Comparison of ENCODE assay signal across 2 cellular contexts in genomic region chr9:68702493-68702892, GRCh38.
TF ChIP-seq lines count a peak whose summit lies in the region.

No MANE protein-coding gene starts in this region.

TF ChIP-seq in IMR-90, 13 proteins besides CTCF, POLR2A, EP300 and RAD21:
- TF ChIP-seq MAZ (IDR thresholded peaks at IDR 0.05; ENCODE audit: borderline replicate concordance, low read depth, low read length) (no peak), RCOR1 (IDR thresholded peaks at IDR 0.05; ENCODE audit: insufficient replicate concordance, low read length) (no peak), ELK1 (IDR thresholded peaks at IDR 0.05; ENCODE audit: borderline replicate concordance, low read depth, low read length) (no peak), FOS (IDR thresholded peaks at IDR 0.05; ENCODE audit: low read depth, low read length) (no peak), USF2 (IDR thresholded peaks at IDR 0.05; ENCODE audit: low read depth, low read length) (no peak), RFX5 (IDR thresholded peaks at IDR 0.05; ENCODE audit: low read depth, low read length) (no peak), MXI1 (IDR thresholded peaks at IDR 0.05; ENCODE audit: borderline replicate concordance, low read depth, low read length) (no peak)
TF ChIP-seq in IMR-90: peak in this region for 0.

TF ChIP-seq in K562, 482 proteins besides CTCF, POLR2A, EP300 and RAD21 (continues in another document):
- peak; percentile 48; the same call in 1 of the 2 replicates for TF ChIP-seq HMBOX1 (IDR thresholded peaks at IDR 0.05)
- no peak for TF ChIP-seq RBM39 (optimal IDR thresholded peaks at IDR 0.05; ENCODE audit: low read depth, low read length)
- peak; percentile 38 for TF ChIP-seq NFE2 (IDR thresholded peaks at IDR 0.05; ENCODE audit: low read depth)
- TF ChIP-seq TAF7 (tag; IDR thresholded peaks at IDR 0.05), result no peak
- TF ChIP-seq ATF1 (CRISPR knock-in tag; IDR thresholded peaks at IDR 0.05), result no peak
- no peak for TF ChIP-seq ATF1 (tag; IDR thresholded peaks at IDR 0.05)
- TF ChIP-seq ETV5 (CRISPR knock-in tag; IDR thresholded peaks at IDR 0.05; ENCODE audit: low read depth), result no peak
- TF ChIP-seq JUND (IDR thresholded peaks at IDR 0.05; ENCODE audit: borderline replicate concordance, low read depth, low read length), result peak; percentile 80
- TF ChIP-seq JUND (tag; IDR thresholded peaks at IDR 0.05; ENCODE audit: borderline replicate concordance, low read depth, low read length), result peak; percentile 63; the same call in 2 of the 3 replicates
- TF ChIP-seq KLF10 (CRISPR knock-in tag; IDR thresholded peaks at IDR 0.05), result no peak
- no peak for TF ChIP-seq TAL1 (IDR thresholded peaks at IDR 0.05)
- TF ChIP-seq TFAP4 (CRISPR knock-in tag; IDR thresholded peaks at IDR 0.05; ENCODE audit: borderline replicate concordance), result peak; percentile 77
- TF ChIP-seq REST (CRISPR knock-in tag; IDR thresholded peaks at IDR 0.05; ENCODE audit: low read depth), result no peak
- TF ChIP-seq TCF15 (CRISPR knock-in tag; IDR thresholded peaks at IDR 0.05), result no peak
- TF ChIP-seq SP1 (CRISPR knock-in tag; IDR thresholded peaks at IDR 0.05), result no peak
- no peak for TF ChIP-seq CHCHD3 (CRISPR knock-in tag; IDR thresholded peaks at IDR 0.05)
- no peak for TF ChIP-seq CC2D1A (IDR thresholded peaks at IDR 0.05)
- TF ChIP-seq ZNF174 (CRISPR knock-in tag; IDR thresholded peaks at IDR 0.05), result no peak
- no peak for TF ChIP-seq CTBP1 (IDR thresholded peaks at IDR 0.05; ENCODE audit: borderline replicate concordance)
- no peak for TF ChIP-seq CBFA2T3 (IDR thresholded peaks at IDR 0.05)
- TF ChIP-seq RFX7 (CRISPR knock-in tag; IDR thresholded peaks at IDR 0.05), result no peak
- TF ChIP-seq CXXC5 (CRISPR knock-in tag; IDR thresholded peaks at IDR 0.05), result no peak
- TF ChIP-seq SREBF1 (IDR thresholded peaks at IDR 0.05; ENCODE audit: borderline replicate concordance, low read depth, low read length), result no peak
- TF ChIP-seq SMARCE1 (IDR thresholded peaks at IDR 0.05), result no peak
- no peak for TF ChIP-seq RNF2 (IDR thresholded peaks at IDR 0.05)
- no peak for TF ChIP-seq EZH2 (IDR thresholded peaks at IDR 0.05; ENCODE audit: borderline replicate concordance, low read depth, low read length)
- no peak for TF ChIP-seq CBX8 (IDR thresholded peaks at IDR 0.05; ENCODE audit: borderline replicate concordance, extremely low read depth, low read depth, low read length, poor library complexity, severe bottlenecking)
- no peak for TF ChIP-seq BDP1 (IDR thresholded peaks at IDR 0.05; ENCODE audit: insufficient read depth, insufficient read length)
- no peak for TF ChIP-seq ZBTB12 (CRISPR knock-in tag; IDR thresholded peaks at IDR 0.05)
- TF ChIP-seq SMARCC2 (IDR thresholded peaks at IDR 0.05; ENCODE audit: low read depth), result no peak
- TF ChIP-seq FOS (IDR thresholded peaks at IDR 0.05; ENCODE audit: extremely low read depth, insufficient read length), result no peak
- TF ChIP-seq CLOCK (CRISPR knock-in tag; IDR thresholded peaks at IDR 0.05; ENCODE audit: borderline replicate concordance), result no peak
- no peak for TF ChIP-seq SMAD1 (IDR thresholded peaks at IDR 0.05; ENCODE audit: low read depth, low read length, partially characterized antibody)
- TF ChIP-seq ZNF644 (tag; IDR thresholded peaks at IDR 0.05; ENCODE audit: low read depth), result no peak
- TF ChIP-seq SFPQ (IDR thresholded peaks at IDR 0.05; ENCODE audit: low read depth, low read length), result no peak
- no peak for TF ChIP-seq ZNF561 (CRISPR knock-in tag; conservative IDR thresholded peaks at IDR 0.05)
- no peak for TF ChIP-seq ZBTB2 (IDR thresholded peaks at IDR 0.05)
- no peak for TF ChIP-seq HDAC6 (IDR thresholded peaks at IDR 0.05; ENCODE audit: low read depth, low read length)
- no peak for TF ChIP-seq E2F4 (CRISPR knock-in tag; IDR thresholded peaks at IDR 0.05; ENCODE audit: low read depth)
- no peak for TF ChIP-seq SOX6 (IDR thresholded peaks at IDR 0.05)
- peak; percentile 63; the same call in 1 of the 2 replicates for TF ChIP-seq JUN (IDR thresholded peaks at IDR 0.05; ENCODE audit: borderline replicate concordance, low read depth, low read length)
- TF ChIP-seq JUN (CRISPR knock-in tag; IDR thresholded peaks at IDR 0.05; ENCODE audit: borderline replicate concordance), result no peak
- no peak for TF ChIP-seq ZSCAN32 (CRISPR knock-in tag; IDR thresholded peaks at IDR 0.05)
- 0 out of 2 replicates have a peak, but pooled peaks have one; percentile 35 for TF ChIP-seq MAFK (IDR thresholded peaks at IDR 0.05; ENCODE audit: low read length)
- no peak for TF ChIP-seq FOXA1 (IDR thresholded peaks at IDR 0.05; ENCODE audit: borderline replicate concordance)
- no peak for TF ChIP-seq DMBX1 (CRISPR knock-in tag; IDR thresholded peaks at IDR 0.05; ENCODE audit: borderline replicate concordance)
- TF ChIP-seq RNF219 (CRISPR knock-in tag; IDR thresholded peaks at IDR 0.05), result no peak
